18 cellular contexts compared by ENCODE assay signal in the genomic region with DNA sequence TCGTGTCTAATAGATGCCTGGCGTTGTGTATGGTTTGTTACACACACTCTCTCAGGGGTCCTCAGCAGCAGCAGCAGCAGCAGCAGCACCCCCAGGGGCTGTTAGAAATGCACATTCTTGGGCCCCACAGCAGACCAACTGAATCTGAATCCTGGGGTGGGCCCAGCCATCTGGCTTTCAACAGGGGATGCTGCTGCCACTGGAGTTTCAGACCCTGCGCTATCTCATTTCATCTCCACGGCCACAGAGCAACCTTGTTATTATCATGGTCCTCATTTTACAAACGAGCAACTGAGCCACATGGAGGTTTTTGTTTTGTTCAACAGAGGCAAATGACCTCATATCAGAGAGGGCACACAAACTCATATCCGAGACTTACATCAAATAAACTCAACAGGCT. TPM values are rescaled to one million over a fixed set of nuclear protein-coding genes. Genes with fewer than 3 reads are reported as not detected.
A peak's percentile ranks its signal among the peaks of the same experiment; 100 is the strongest.
DNase-seq lines count a peak whose midpoint lies in the region; ATAC-seq, FAIRE-seq and TF ChIP-seq lines count a peak whose summit lies in the region.
"Had no signal": no experiment of that assay in that cellular context is flagged by ENCODE, and none has a peak within 500 bp of the region (broad histone marks: within the 10 kb centered on the region; RNA-seq: fewer than 3 reads in every experiment).

No MANE protein-coding gene starts in this region.

- peaks cover 28% of the 10 kb centered on the region for H3K4me1 Mint-ChIP-seq in stimulated activated naive CD8-positive, alpha-beta T cell treated with anti-CD3 and anti-CD28 coated beads, Interleukin-15, Interleukin-2, amounts not matched to agents 100 ng/mL and 50 ng/mL, for 24 hours (ENCODE audit: low read depth)
- peaks cover 24% of the 10 kb centered on the region for H3K4me1 Mint-ChIP-seq in stimulated activated naive CD8-positive, alpha-beta T cell treated with anti-CD3 and anti-CD28 coated beads, Interleukin-15, amount 100 ng/mL, for 72 hours

- H3K36me3 ChIP-seq in brain microvascular endothelial cell (replicated peaks) = no peaks in the 10 kb centered on the region
- H3K36me3 ChIP-seq in psoas muscle (ENCODE audit: insufficient read depth in 1 of 2, low read depth in 1 of 2) = no peaks in the 10 kb centered on the region
- H3K36me3 ChIP-seq: vagina had no signal

- FAIRE-seq in GM19239 (lab: Jason Lieb, UNC) = no peak

- H3K27ac ChIP-seq in brain microvascular endothelial cell (peak overlapping the region; percentile 64), psoas muscle (peak overlapping the region; percentile 84)
- H3K27ac ChIP-seq: epithelial cell of prostate had no signal

- no peaks in the 10 kb centered on the region for H3K27me3 Mint-ChIP-seq in stimulated activated naive CD8-positive, alpha-beta T cell treated with anti-CD3 and anti-CD28 coated beads, Interleukin-15, Interleukin-2, amounts not matched to agents 100 ng/mL and 50 ng/mL, for 24 hours
- no peaks in the 10 kb centered on the region for H3K27me3 Mint-ChIP-seq in stimulated activated naive CD8-positive, alpha-beta T cell treated with anti-CD3 and anti-CD28 coated beads, Interleukin-15, amount 100 ng/mL, for 72 hours

- H3K4me3 Mint-ChIP-seq in stimulated activated naive CD8-positive, alpha-beta T cell treated with anti-CD3 and anti-CD28 coated beads, Interleukin-15, Interleukin-2, amounts not matched to agents 100 ng/mL and 50 ng/mL, for 24 hours = no peak overlapping the region
- no peak overlapping the region for H3K4me3 Mint-ChIP-seq in stimulated activated naive CD8-positive, alpha-beta T cell treated with anti-CD3 and anti-CD28 coated beads, Interleukin-15, amount 100 ng/mL, for 72 hours
- H3K4me3 Mint-ChIP-seq: dendritic cell treated with granulocyte-macrophage colony-stimulating factor and Interleukin-4, amounts not matched to agents 40 ng/mL and 50 ng/mL, for 4 days had no signal

- H3K4me1 ChIP-seq in psoas muscle = peaks cover 68% of the 10 kb centered on the region

- TF ChIP-seq CTCF in brain microvascular endothelial cell (IDR thresholded peaks at IDR 0.05; ENCODE audit: low read depth, low read length, missing control alignments) (no peak), psoas muscle (IDR thresholded peaks at IDR 0.05) (no peak)

- intact Hi-C loops in psoas muscle (cut with DNase I) = no loop called here

- WGBS in psoas muscle, 3 donors = 71 to 83% (median 76%) methylated on average over 6 of the region's 6 CpGs

- ATAC-seq in stimulated activated naive CD8-positive, alpha-beta T cell treated with anti-CD3 and anti-CD28 coated beads, Interleukin-15, amount 100 ng/mL, for 72 hours = no peak
- ATAC-seq in psoas muscle = no peak

- H3K9me3 Mint-ChIP-seq in stimulated activated naive CD8-positive, alpha-beta T cell treated with anti-CD3 and anti-CD28 coated beads, Interleukin-15, Interleukin-2, amounts not matched to agents 100 ng/mL and 50 ng/mL, for 24 hours = peaks cover 10% of the 10 kb centered on the region
- peaks cover 11% of the 10 kb centered on the region in 2 donors for H3K9me3 Mint-ChIP-seq in stimulated activated naive CD8-positive, alpha-beta T cell treated with anti-CD3 and anti-CD28 coated beads, Interleukin-15, amount 100 ng/mL, for 72 hours
- H3K9me3 Mint-ChIP-seq: dendritic cell treated with granulocyte-macrophage colony-stimulating factor and Interleukin-4, amounts not matched to agents 40 ng/mL and 50 ng/mL, for 4 days had no signal

- H3K27me3 ChIP-seq in brain microvascular endothelial cell (replicated peaks) = no peaks in the 10 kb centered on the region
- H3K27me3 ChIP-seq in psoas muscle (ENCODE audit: insufficient read depth in 3 of 3, low read length in 2 of 3) = no peaks in the 10 kb centered on the region
- H3K27me3 ChIP-seq: MG63, vagina had no signal

- no peaks in the 10 kb centered on the region for H3K9me3 ChIP-seq in psoas muscle
- H3K9me3 ChIP-seq: MG63, vagina had no signal

- H3K27ac Mint-ChIP-seq in stimulated activated naive CD8-positive, alpha-beta T cell treated with anti-CD3 and anti-CD28 coated beads, Interleukin-15, Interleukin-2, amounts not matched to agents 100 ng/mL and 50 ng/mL, for 24 hours = peak overlapping the region; percentile 59
- no peak overlapping the region for H3K27ac Mint-ChIP-seq in stimulated activated naive CD8-positive, alpha-beta T cell treated with anti-CD3 and anti-CD28 coated beads, Interleukin-15, amount 100 ng/mL, for 72 hours

- H3K4me3 ChIP-seq in brain microvascular endothelial cell (ENCODE audit: low read depth, low read length) = no peak overlapping the region
- no peak overlapping the region for H3K4me3 ChIP-seq in psoas muscle
- H3K4me3 ChIP-seq: MG63, vagina had no signal

- no peak for DNase-seq in stimulated activated naive CD8-positive, alpha-beta T cell treated with anti-CD3 and anti-CD28 coated beads, Interleukin-15, amount 100 ng/mL, for 72 hours
- no peak for DNase-seq in brain microvascular endothelial cell
- peak in 1 of 2 donors; percentile 22 for DNase-seq in psoas muscle
- no peak for DNase-seq in NCI-H510A (lab: John Stamatoyannopoulos, UW)
- no peak for DNase-seq in GM19239 (ENCODE audit: insufficient read length, low spot score)
- no peak for DNase-seq in activated CD4-positive, alpha-beta T cell treated with anti-CD3 and anti-CD28 coated beads for 48 hours
- no peak for DNase-seq in NOMO-1 treated with dmso at 0.1 percent for 144 hours (lab: John Stamatoyannopoulos, UW; ENCODE audit: unreplicated experiment)
- DNase-seq: activated CD4-positive, alpha-beta T cell treated with anti-CD3 and anti-CD28 coated beads for 1 hour; activated gamma-delta T cell; EL; MG63; NCI-H187; NCI-H510A treated with DMSO at 0.1 percent for 48 hours; SIG-M5 had no signal

- in situ Hi-C loops in brain microvascular endothelial cell (cut with HindIII; ENCODE audit: low pct_ligation_motif_present, low sequenced_read_pairs) = no loop called here

- peaks cover 5% of the 10 kb centered on the region for H3K36me3 Mint-ChIP-seq in stimulated activated naive CD8-positive, alpha-beta T cell treated with anti-CD3 and anti-CD28 coated beads, Interleukin-15, Interleukin-2, amounts not matched to agents 100 ng/mL and 50 ng/mL, for 24 hours (ENCODE audit: low read depth)

RNA-seq across cellular contexts. Expression of a gene that starts 47.7 kb away (rescaled TPM):
- 10 to 100 TPM; 53.7 to 85.6 (median 63.2) TPM for total RNA-seq in psoas muscle
- 10 to 100 TPM; 32.8 to 64.9 (median 47.5) TPM for polyA plus RNA-seq in psoas muscle
